Comparison of ENCODE assay signal across 8 cellular contexts in genomic region chr4:140427919-140428471, GRCh38. TPM values are rescaled to one million over a fixed set of nuclear protein-coding genes. Genes with fewer than 3 reads are reported as not detected.
DNase-seq lines count a peak whose midpoint lies in the region; ATAC-seq and TF ChIP-seq lines count a peak whose summit lies in the region.

No MANE protein-coding gene starts in this region.

- TF ChIP-seq CTCF in foreskin fibroblast (IDR thresholded peaks at IDR 0.05; ENCODE audit: low read depth, low read length) (no peak), spleen (IDR thresholded peaks at IDR 0.05 in 8 of 11, conservative IDR thresholded peaks at IDR 0.05 in 3 of 11) (no peak)

- 38 to 59% (median 51%) methylated on average over 7 of the region's 7 CpGs for WGBS in spleen, 5 donors

- intact Hi-C loops in spleen (cut with DNase I; ENCODE audit: low total_unique reads) = no loop called here

- no peaks in the 10 kb centered on the region for H3K9me3 ChIP-seq in spleen

- DNase-seq in SIG-M5 treated with dmso at 0.1 percent for 504 hours (lab: John Stamatoyannopoulos, UW; ENCODE audit: unreplicated experiment) (peak; percentile 33), SIG-M5 (lab: John Stamatoyannopoulos, UW) (no peak), SKM-1 (lab: John Stamatoyannopoulos, UW; ENCODE audit: unreplicated experiment) (peak; percentile 43), foreskin fibroblast (peak in 1 of 2 donors; percentile 23), spleen (no peak), Kasumi-1 (lab: John Stamatoyannopoulos, UW) (no peak)
- no peak for DNase-seq in activated effector memory CD4-positive, alpha-beta T cell treated with anti-CD3 and anti-CD28 coated beads, Interleukin-2, amount 50 U/mL, for 16 hours

- H3K4me1 ChIP-seq in spleen = peaks cover 0 to 20% (median 17%) of the 10 kb centered on the region in 6 donors

- ATAC-seq in GM21526 (IDR thresholded peaks at IDR 0.05; ENCODE audit: low FRiP score, unreplicated experiment) = no peak

- TF ChIP-seq POLR2A in spleen (IDR thresholded peaks at IDR 0.05) = no peak

- H3K27me3 ChIP-seq in spleen (replicated peaks in 1 of 7) = peaks cover 0 to 25% (median 19%) of the 10 kb centered on the region in 7 donors

- peak overlapping the region; percentile 52 to 73 for H3K4me3 ChIP-seq in foreskin fibroblast (ENCODE audit: low read depth in 1 of 2, low read length in 2 of 2)
- peak overlapping the region; percentile 52 to 80 (median 60) for H3K4me3 ChIP-seq in spleen

- H3K27ac ChIP-seq in spleen = no peak overlapping the region

- no peaks in the 10 kb centered on the region for H3K36me3 ChIP-seq in spleen

RNA-seq across cellular contexts. Expression of gene CLGN, which starts 0.5 kb away (rescaled TPM):
- under 1 TPM in 5 of 7 donors, not detected in 2; 0.23 to 0.85 (median 0.26) TPM for total RNA-seq in spleen
- polyA plus RNA-seq in spleen = under 1 TPM; 0.09 to 0.27 (median 0.10) TPM

RNA-seq across cellular contexts. Expression of gene SCOC, which starts 54.5 kb away (rescaled TPM):
- 10 to 100 TPM; 22.3 to 37.2 (median 28.1) TPM for total RNA-seq in spleen
- 10 to 100 TPM; 23.7 to 45.1 (median 34.7) TPM for polyA plus RNA-seq in spleen

Comparison
In these comparisons a context has a peak if more than half of its experiments do, and no peak if none do; other contexts are left out.
1. DNase-seq: peak in SIG-M5 treated with dmso at 0.1 percent for 504 hours (single experiment) and SKM-1 (single experiment); none in SIG-M5 (single experiment), spleen (single experiment), Kasumi-1 (0 of 2) and activated effector memory CD4-positive, alpha-beta T cell treated with anti-CD3 and anti-CD28 coated beads, Interleukin-2, amount 50 U/mL, for 16 hours (single experiment).